Comparison of ENCODE assay signal across 1 cellular context in genomic region chr14:96461950-96462798, GRCh38.
TF ChIP-seq lines count a peak whose summit lies in the region.

No MANE protein-coding gene starts in this region.

TF ChIP-seq in HepG2, 621 proteins besides CTCF, POLR2A, EP300 and RAD21 (continued from another document and continues in another):
- TF ChIP-seq CENPBD1 (CRISPR knock-in tag; IDR thresholded peaks at IDR 0.05; ENCODE audit: borderline replicate concordance, low read depth) (no peak), ZNF274 (CRISPR knock-in tag; IDR thresholded peaks at IDR 0.05) (no peak), ZNF382 (CRISPR knock-in tag; IDR thresholded peaks at IDR 0.05; ENCODE audit: borderline replicate concordance) (no peak), CREB1 (IDR thresholded peaks at IDR 0.05) (no peak), CREB1 (CRISPR knock-in tag; IDR thresholded peaks at IDR 0.05) (peak; percentile 74), BRCA1 (CRISPR knock-in tag; IDR thresholded peaks at IDR 0.05) (0 out of 2 replicates have a peak, but pooled peaks have one; percentile 40), ZNF468 (CRISPR knock-in tag; IDR thresholded peaks at IDR 0.05) (no peak), ATF4 (CRISPR knock-in tag; IDR thresholded peaks at IDR 0.05) (no peak), GATA4 (IDR thresholded peaks at IDR 0.05; ENCODE audit: borderline replicate concordance, low read depth) (peak; percentile 32; the same call in 1 of the 2 replicates), NR2F6 (IDR thresholded peaks at IDR 0.05) (peak; percentile 92), NR2F6 (CRISPR knock-in tag; IDR thresholded peaks at IDR 0.05) (peak; percentile 91), ZNF816 (CRISPR knock-in tag; IDR thresholded peaks at IDR 0.05; ENCODE audit: borderline replicate concordance) (no peak), DR1 (CRISPR knock-in tag; IDR thresholded peaks at IDR 0.05) (no peak), ZNF629 (CRISPR knock-in tag; conservative IDR thresholded peaks at IDR 0.05) (no peak), ZBTB7A (CRISPR knock-in tag; IDR thresholded peaks at IDR 0.05) (no peak), TFDP1 (CRISPR knock-in tag; IDR thresholded peaks at IDR 0.05; ENCODE audit: borderline replicate concordance) (no peak), ZFP90 (CRISPR knock-in tag; IDR thresholded peaks at IDR 0.05; ENCODE audit: borderline replicate concordance) (no peak), ZNF567 (CRISPR knock-in tag; IDR thresholded peaks at IDR 0.05; ENCODE audit: borderline replicate concordance) (no peak), ZNF614 (CRISPR knock-in tag; IDR thresholded peaks at IDR 0.05; ENCODE audit: borderline replicate concordance) (peak; percentile 82; the same call in 1 of the 2 replicates), YY1 (IDR thresholded peaks at IDR 0.05; ENCODE audit: insufficient read depth, insufficient replicate concordance, low read depth, low read length) (no peak), THAP11 (CRISPR knock-in tag; IDR thresholded peaks at IDR 0.05) (peak; percentile 77), ISX (CRISPR knock-in tag; conservative IDR thresholded peaks at IDR 0.05) (no peak), GPN1 (CRISPR knock-in tag; IDR thresholded peaks at IDR 0.05; ENCODE audit: borderline replicate concordance) (no peak), ZNF441 (CRISPR knock-in tag; IDR thresholded peaks at IDR 0.05; ENCODE audit: borderline replicate concordance) (no peak; the same call in 1 of the 2 replicates), E2F1 (CRISPR knock-in tag; IDR thresholded peaks at IDR 0.05) (no peak), ZFP62 (CRISPR knock-in tag; IDR thresholded peaks at IDR 0.05) (no peak), POLR2G (IDR thresholded peaks at IDR 0.05; ENCODE audit: low read depth, low read length) (0 out of 2 replicates have a peak, but pooled peaks have one; percentile 23), CCAR2 (optimal IDR thresholded peaks at IDR 0.05; ENCODE audit: low read depth, low read length) (no peak), ZNF776 (CRISPR knock-in tag; IDR thresholded peaks at IDR 0.05) (no peak), ZNF576 (CRISPR knock-in tag; IDR thresholded peaks at IDR 0.05) (no peak), RBM22 (optimal IDR thresholded peaks at IDR 0.05; ENCODE audit: low read length) (no peak), ETV5 (CRISPR knock-in tag; IDR thresholded peaks at IDR 0.05; ENCODE audit: borderline replicate concordance) (0 out of 2 replicates have a peak, but pooled peaks have one; percentile 33), ZNF235 (CRISPR knock-in tag; IDR thresholded peaks at IDR 0.05; ENCODE audit: borderline replicate concordance) (no peak), ZNF768 (CRISPR knock-in tag; IDR thresholded peaks at IDR 0.05) (no peak), ZNF264 (CRISPR knock-in tag; IDR thresholded peaks at IDR 0.05) (peak; percentile 47; the same call in 1 of the 2 replicates), SP140L (CRISPR knock-in tag; IDR thresholded peaks at IDR 0.05; ENCODE audit: borderline replicate concordance) (0 out of 2 replicates have a peak, but pooled peaks have one; percentile 55), SRSF1 (optimal IDR thresholded peaks at IDR 0.05; ENCODE audit: low read depth, low read length) (no peak), TCF7 (IDR thresholded peaks at IDR 0.05; ENCODE audit: low read depth) (peak; percentile 66)
- TF ChIP-seq, protein P1, sequence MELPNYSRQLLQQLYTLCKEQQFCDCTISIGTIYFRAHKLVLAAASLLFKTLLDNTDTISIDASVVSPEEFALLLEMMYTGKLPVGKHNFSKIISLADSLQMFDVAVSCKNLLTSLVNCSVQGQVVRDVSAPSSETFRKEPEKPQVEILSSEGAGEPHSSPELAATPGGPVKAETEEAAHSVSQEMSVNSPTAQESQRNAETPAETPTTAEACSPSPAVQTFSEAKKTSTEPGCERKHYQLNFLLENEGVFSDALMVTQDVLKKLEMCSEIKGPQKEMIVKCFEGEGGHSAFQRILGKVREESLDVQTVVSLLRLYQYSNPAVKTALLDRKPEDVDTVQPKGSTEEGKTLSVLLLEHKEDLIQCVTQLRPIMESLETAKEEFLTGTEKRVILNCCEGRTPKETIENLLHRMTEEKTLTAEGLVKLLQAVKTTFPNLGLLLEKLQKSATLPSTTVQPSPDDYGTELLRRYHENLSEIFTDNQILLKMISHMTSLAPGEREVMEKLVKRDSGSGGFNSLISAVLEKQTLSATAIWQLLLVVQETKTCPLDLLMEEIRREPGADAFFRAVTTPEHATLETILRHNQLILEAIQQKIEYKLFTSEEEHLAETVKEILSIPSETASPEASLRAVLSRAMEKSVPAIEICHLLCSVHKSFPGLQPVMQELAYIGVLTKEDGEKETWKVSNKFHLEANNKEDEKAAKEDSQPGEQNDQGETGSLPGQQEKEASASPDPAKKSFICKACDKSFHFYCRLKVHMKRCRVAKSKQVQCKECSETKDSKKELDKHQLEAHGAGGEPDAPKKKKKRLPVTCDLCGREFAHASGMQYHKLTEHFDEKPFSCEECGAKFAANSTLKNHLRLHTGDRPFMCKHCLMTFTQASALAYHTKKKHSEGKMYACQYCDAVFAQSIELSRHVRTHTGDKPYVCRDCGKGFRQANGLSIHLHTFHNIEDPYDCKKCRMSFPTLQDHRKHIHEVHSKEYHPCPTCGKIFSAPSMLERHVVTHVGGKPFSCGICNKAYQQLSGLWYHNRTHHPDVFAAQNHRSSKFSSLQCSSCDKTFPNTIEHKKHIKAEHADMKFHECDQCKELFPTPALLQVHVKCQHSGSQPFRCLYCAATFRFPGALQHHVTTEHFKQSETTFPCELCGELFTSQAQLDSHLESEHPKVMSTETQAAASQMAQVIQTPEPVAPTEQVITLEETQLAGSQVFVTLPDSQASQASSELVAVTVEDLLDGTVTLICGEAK (IDR thresholded peaks at IDR 0.05): no peak
- TF ChIP-seq, protein P1 (CRISPR knock-in tag; IDR thresholded peaks at IDR 0.05): peak; percentile 39; the same call in 1 of the 2 replicates
- TF ChIP-seq, protein P2, sequence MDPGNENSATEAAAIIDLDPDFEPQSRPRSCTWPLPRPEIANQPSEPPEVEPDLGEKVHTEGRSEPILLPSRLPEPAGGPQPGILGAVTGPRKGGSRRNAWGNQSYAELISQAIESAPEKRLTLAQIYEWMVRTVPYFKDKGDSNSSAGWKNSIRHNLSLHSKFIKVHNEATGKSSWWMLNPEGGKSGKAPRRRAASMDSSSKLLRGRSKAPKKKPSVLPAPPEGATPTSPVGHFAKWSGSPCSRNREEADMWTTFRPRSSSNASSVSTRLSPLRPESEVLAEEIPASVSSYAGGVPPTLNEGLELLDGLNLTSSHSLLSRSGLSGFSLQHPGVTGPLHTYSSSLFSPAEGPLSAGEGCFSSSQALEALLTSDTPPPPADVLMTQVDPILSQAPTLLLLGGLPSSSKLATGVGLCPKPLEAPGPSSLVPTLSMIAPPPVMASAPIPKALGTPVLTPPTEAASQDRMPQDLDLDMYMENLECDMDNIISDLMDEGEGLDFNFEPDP (CRISPR knock-in tag; conservative IDR thresholded peaks at IDR 0.05): no peak
- TF ChIP-seq, protein P3, sequence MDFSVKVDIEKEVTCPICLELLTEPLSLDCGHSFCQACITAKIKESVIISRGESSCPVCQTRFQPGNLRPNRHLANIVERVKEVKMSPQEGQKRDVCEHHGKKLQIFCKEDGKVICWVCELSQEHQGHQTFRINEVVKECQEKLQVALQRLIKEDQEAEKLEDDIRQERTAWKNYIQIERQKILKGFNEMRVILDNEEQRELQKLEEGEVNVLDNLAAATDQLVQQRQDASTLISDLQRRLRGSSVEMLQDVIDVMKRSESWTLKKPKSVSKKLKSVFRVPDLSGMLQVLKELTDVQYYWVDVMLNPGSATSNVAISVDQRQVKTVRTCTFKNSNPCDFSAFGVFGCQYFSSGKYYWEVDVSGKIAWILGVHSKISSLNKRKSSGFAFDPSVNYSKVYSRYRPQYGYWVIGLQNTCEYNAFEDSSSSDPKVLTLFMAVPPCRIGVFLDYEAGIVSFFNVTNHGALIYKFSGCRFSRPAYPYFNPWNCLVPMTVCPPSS (IDR thresholded peaks at IDR 0.05): no peak
- TF ChIP-seq, protein P4, sequence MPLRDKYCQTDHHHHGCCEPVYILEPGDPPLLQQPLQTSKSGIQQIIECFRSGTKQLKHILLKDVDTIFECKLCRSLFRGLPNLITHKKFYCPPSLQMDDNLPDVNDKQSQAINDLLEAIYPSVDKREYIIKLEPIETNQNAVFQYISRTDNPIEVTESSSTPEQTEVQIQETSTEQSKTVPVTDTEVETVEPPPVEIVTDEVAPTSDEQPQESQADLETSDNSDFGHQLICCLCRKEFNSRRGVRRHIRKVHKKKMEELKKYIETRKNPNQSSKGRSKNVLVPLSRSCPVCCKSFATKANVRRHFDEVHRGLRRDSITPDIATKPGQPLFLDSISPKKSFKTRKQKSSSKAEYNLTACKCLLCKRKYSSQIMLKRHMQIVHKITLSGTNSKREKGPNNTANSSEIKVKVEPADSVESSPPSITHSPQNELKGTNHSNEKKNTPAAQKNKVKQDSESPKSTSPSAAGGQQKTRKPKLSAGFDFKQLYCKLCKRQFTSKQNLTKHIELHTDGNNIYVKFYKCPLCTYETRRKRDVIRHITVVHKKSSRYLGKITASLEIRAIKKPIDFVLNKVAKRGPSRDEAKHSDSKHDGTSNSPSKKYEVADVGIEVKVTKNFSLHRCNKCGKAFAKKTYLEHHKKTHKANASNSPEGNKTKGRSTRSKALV (CRISPR knock-in tag; IDR thresholded peaks at IDR 0.05): no peak
- TF ChIP-seq, protein P5, sequence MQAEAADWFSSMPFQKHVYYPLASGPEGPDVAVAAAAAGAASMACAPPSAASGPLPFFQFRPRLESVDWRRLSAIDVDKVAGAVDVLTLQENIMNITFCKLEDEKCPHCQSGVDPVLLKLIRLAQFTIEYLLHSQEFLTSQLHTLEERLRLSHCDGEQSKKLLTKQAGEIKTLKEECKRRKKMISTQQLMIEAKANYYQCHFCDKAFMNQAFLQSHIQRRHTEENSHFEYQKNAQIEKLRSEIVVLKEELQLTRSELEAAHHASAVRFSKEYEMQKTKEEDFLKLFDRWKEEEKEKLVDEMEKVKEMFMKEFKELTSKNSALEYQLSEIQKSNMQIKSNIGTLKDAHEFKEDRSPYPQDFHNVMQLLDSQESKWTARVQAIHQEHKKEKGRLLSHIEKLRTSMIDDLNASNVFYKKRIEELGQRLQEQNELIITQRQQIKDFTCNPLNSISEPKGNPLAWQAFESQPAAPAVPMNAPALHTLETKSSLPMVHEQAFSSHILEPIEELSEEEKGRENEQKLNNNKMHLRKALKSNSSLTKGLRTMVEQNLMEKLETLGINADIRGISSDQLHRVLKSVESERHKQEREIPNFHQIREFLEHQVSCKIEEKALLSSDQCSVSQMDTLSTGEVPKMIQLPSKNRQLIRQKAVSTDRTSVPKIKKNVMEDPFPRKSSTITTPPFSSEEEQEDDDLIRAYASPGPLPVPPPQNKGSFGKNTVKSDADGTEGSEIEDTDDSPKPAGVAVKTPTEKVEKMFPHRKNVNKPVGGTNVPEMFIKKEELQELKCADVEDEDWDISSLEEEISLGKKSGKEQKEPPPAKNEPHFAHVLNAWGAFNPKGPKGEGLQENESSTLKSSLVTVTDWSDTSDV (CRISPR knock-in tag; IDR thresholded peaks at IDR 0.05): no peak
